ENCODE assay signal across 9 cellular contexts in the genomic region with DNA sequence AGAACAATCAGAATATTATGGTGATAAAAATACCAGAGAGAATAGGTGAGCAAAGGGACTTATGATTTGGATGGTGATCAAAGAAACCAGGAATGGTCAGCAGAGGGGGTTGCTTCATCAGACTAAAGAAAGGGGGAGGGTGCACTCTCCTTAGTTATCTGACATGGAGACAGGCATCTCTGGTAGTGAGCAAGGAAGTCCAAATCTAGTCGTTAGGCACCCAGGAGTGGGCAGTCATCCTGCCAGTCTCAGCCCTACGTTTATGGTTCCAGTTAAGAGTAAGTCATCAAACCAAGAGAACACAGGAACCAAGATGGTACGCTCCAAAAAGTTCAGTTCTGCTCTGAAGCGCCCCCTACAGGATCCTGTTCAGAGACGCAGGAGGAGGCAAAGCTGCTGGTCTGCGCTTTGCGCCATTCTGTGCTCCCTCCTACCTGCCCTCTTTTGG. TPM values are rescaled to one million over a fixed set of nuclear protein-coding genes. Genes with fewer than 3 reads are reported as not detected.
DNase-seq lines count a peak whose midpoint lies in the region; ATAC-seq, FAIRE-seq and TF ChIP-seq lines count a peak whose summit lies in the region.
"Had no signal": no experiment of that assay in that cellular context is flagged by ENCODE, and none has a peak within 500 bp of the region (broad histone marks: within the 10 kb centered on the region; RNA-seq: fewer than 3 reads in every experiment).

No MANE protein-coding gene starts in this region.

- no peak for ATAC-seq in HG03159 (IDR thresholded peaks at IDR 0.05; ENCODE audit: unreplicated experiment)
- ATAC-seq in HG03135 (IDR thresholded peaks at IDR 0.05; ENCODE audit: unreplicated experiment) = no peak
- ATAC-seq in HG03565 (IDR thresholded peaks at IDR 0.05; ENCODE audit: unreplicated experiment) = no peak
- ATAC-seq in GM21423 (IDR thresholded peaks at IDR 0.05; ENCODE audit: unreplicated experiment) = no peak

- H3K9me3 ChIP-seq in Loucy (ENCODE audit: insufficient read depth, low read depth, low read length) (no peaks in the 10 kb centered on the region), endothelial cell of umbilical vein (replicated peaks; ENCODE audit: control insufficient read depth, insufficient read depth, low read length) (no peaks in the 10 kb centered on the region)

- no peaks in the 10 kb centered on the region for H4K20me1 ChIP-seq in Loucy (ENCODE audit: insufficient read depth, low read length, poor library complexity, severe bottlenecking)
- H4K20me1 ChIP-seq in endothelial cell of umbilical vein (replicated peaks; ENCODE audit: control insufficient read depth, extremely low read depth, insufficient read depth, low read length) = no peaks in the 10 kb centered on the region

- H3K36me3 ChIP-seq in Loucy (ENCODE audit: insufficient read depth, low read length) (no peaks in the 10 kb centered on the region), endothelial cell of umbilical vein (ENCODE audit: control insufficient read depth in 2 of 2, extremely low read depth in 1 of 2, insufficient read depth in 2 of 2, low read length in 2 of 2) (no peaks in the 10 kb centered on the region)

- DNase-seq in stimulated activated CD4-positive, alpha-beta T cell treated with anti-CD3 and anti-CD28 coated beads, Interleukin-1b, Interleukin-23, amount 100 ng/mL, for 48 hours = peak; percentile 27
- DNase-seq in stimulated activated CD4-positive, alpha-beta T cell treated with anti-CD3 and anti-CD28 coated beads, Interleukin-4, amount 100 ng/mL, for 1 hour = no peak
- peak; percentile 11 for DNase-seq in endothelial cell of umbilical vein (ENCODE audit: low read depth, low spot score)
- DNase-seq: activated naive CD4-positive, alpha-beta T cell had no signal

- POLR2A ChIA-PET in endothelial cell of umbilical vein (lab: Charles Lee) = no interaction called here

- BruUV-seq in endothelial cell of umbilical vein (replicated peaks; lab: Mats Ljungman, UMichigan) = no TSS peak

- no peaks in the 10 kb centered on the region for H3K9me1 ChIP-seq in endothelial cell of umbilical vein (replicated peaks; ENCODE audit: control insufficient read depth, extremely low read depth, insufficient read depth, low read length)

- TF ChIP-seq POLR2A in endothelial cell of umbilical vein (IDR thresholded peaks at IDR 0.05; ENCODE audit: low read depth, low read length) = no peak

- peak; percentile 63 for TF ChIP-seq CTCF in Loucy (conservative IDR thresholded peaks at IDR 0.05; ENCODE audit: low read length)
- TF ChIP-seq CTCF in endothelial cell of umbilical vein (IDR thresholded peaks at IDR 0.05; ENCODE audit: extremely low read depth in 1 of 2, insufficient read depth in 1 of 2, low read depth in 1 of 2, low read length in 2 of 2) = peak; percentile 34 to 36

- CTCF ChIA-PET in endothelial cell of umbilical vein (lab: Charles Lee) = interaction anchor here (1.4 kb wide), 1 partner anchor 83 kb away, joined by 4 read pairs; no protein-coding TSS in a partner anchor

- H3K4me1 ChIP-seq in Loucy (ENCODE audit: insufficient read depth, low read length, poor library complexity, severe bottlenecking) (no peaks in the 10 kb centered on the region), endothelial cell of umbilical vein (ENCODE audit: control insufficient read depth, extremely low read depth, insufficient read depth, low read length) (peaks cover 5% of the 10 kb centered on the region)

- H3K9ac ChIP-seq in Loucy (ENCODE audit: low read depth, low read length, poor library complexity, severe bottlenecking) (no peak overlapping the region), endothelial cell of umbilical vein (replicated peaks; ENCODE audit: extremely low read depth, insufficient read depth, low read length) (no peak overlapping the region)

- H3K79me2 ChIP-seq in Loucy (ENCODE audit: insufficient read depth, low read length) = no peaks in the 10 kb centered on the region
- H3K79me2 ChIP-seq in endothelial cell of umbilical vein (ENCODE audit: control insufficient read depth, insufficient read depth, low read length) = no peaks in the 10 kb centered on the region

- H3K27ac ChIP-seq in endothelial cell of umbilical vein (ENCODE audit: insufficient read depth, low read depth, low read length) = no peak overlapping the region

- no peaks in the 10 kb centered on the region for H3K9me2 ChIP-seq in Loucy (replicated peaks; ENCODE audit: low read depth, low read length)

- H3K4me2 ChIP-seq in Loucy (ENCODE audit: low read depth, low read length, poor library complexity, severe bottlenecking) = no peak overlapping the region
- no peak overlapping the region for H3K4me2 ChIP-seq in endothelial cell of umbilical vein (ENCODE audit: insufficient read depth, low read length)

- H3K27me3 ChIP-seq in Loucy (ENCODE audit: insufficient read depth, low read length, poor library complexity, severe bottlenecking) (peaks cover 6% of the 10 kb centered on the region), endothelial cell of umbilical vein (ENCODE audit: control insufficient read depth in 2 of 2, insufficient read depth in 2 of 2, low read length in 2 of 2) (peaks cover 21 to 29% of the 10 kb centered on the region in 2 experiments)

- FAIRE-seq in endothelial cell of umbilical vein (lab: Jason Lieb, UNC) = no peak

- H3F3A ChIP-seq in Loucy (ENCODE audit: low read depth) = no peaks in the 10 kb centered on the region

- intact Hi-C loops in endothelial cell of umbilical vein (cut with micrococcal nuclease) = no loop called here

- dilution Hi-C loops in endothelial cell of umbilical vein (cut with MboI; ENCODE audit: extremely low pct_ligation_motif_present, low sequenced_read_pairs) = no loop called here

- H2AFZ ChIP-seq in Loucy (ENCODE audit: low read length) (no peak overlapping the region), endothelial cell of umbilical vein (ENCODE audit: low read depth, low read length) (no peak overlapping the region)

- H3K4me3 ChIP-seq in Loucy (ENCODE audit: low read length, poor library complexity, severe bottlenecking) = no peak overlapping the region
- H3K4me3 ChIP-seq in endothelial cell of umbilical vein (replicated peaks in 1 of 3; ENCODE audit: insufficient read depth in 1 of 3, low read depth in 1 of 3, low read length in 3 of 3) = no peak overlapping the region

TF ChIP-seq in endothelial cell of umbilical vein, 7 proteins besides CTCF, POLR2A, EP300 and RAD21:
- TF ChIP-seq FOS (IDR thresholded peaks at IDR 0.05; ENCODE audit: borderline replicate concordance, insufficient read depth, low read length) (no peak), POLR2AphosphoS5 (IDR thresholded peaks at IDR 0.05; ENCODE audit: insufficient read depth, low read depth, low read length) (no peak), GATA2 (IDR thresholded peaks at IDR 0.05; ENCODE audit: insufficient read depth, insufficient read length, low read depth, low read length) (no peak)

RNA-seq across cellular contexts. Expression of a gene that starts 28.6 kb away (rescaled TPM):
- 104 and 105 TPM in 2 replicates for total RNA-seq in endothelial cell of umbilical vein
- 32.1 and 47.8 TPM in 2 replicates for polyA plus RNA-seq in endothelial cell of umbilical vein
- polyA plus RNA-seq in endothelial cell of umbilical vein (2011; cell fraction: cytosol; rRNA removed) = 82.4 and 90.7 TPM in 2 replicates
- 71.7 and 74.9 TPM in 2 replicates for polyA plus RNA-seq in endothelial cell of umbilical vein (2011; cell fraction: nucleus; rRNA removed)
- polyA plus RNA-seq in endothelial cell of umbilical vein (2012) = 95.8 and 145 TPM in 2 replicates
- polyA minus RNA-seq in endothelial cell of umbilical vein = 37.6 and 43.6 TPM in 2 replicates
- polyA minus RNA-seq in endothelial cell of umbilical vein (2011; cell fraction: cytosol; rRNA and poly(A)+ RNA removed) = 43.0 TPM
- 28.8 and 32.4 TPM in 2 replicates for polyA minus RNA-seq in endothelial cell of umbilical vein (2011; cell fraction: nucleus; rRNA and poly(A)+ RNA removed)

RNA-seq across cellular contexts. Expression of a gene that starts 28.7 kb away (rescaled TPM):
- total RNA-seq in endothelial cell of umbilical vein = 0.28 and 0.88 TPM in 2 replicates
- 0.83 and 0.91 TPM in 2 replicates for polyA plus RNA-seq in endothelial cell of umbilical vein
- 0.62 and 1.0 TPM in 2 replicates for polyA plus RNA-seq in endothelial cell of umbilical vein (2011; cell fraction: cytosol; rRNA removed)
- 5.5 and 6.1 TPM in 2 replicates for polyA plus RNA-seq in endothelial cell of umbilical vein (2011; cell fraction: nucleus; rRNA removed)
- polyA plus RNA-seq in endothelial cell of umbilical vein (2012) = 0.54 and 0.68 TPM in 2 replicates
- 0.62 and 0.68 TPM in 2 replicates for polyA minus RNA-seq in endothelial cell of umbilical vein
- 0.41 TPM for polyA minus RNA-seq in endothelial cell of umbilical vein (2011; cell fraction: cytosol; rRNA and poly(A)+ RNA removed)
- polyA minus RNA-seq in endothelial cell of umbilical vein (2011; cell fraction: nucleus; rRNA and poly(A)+ RNA removed) = 0.72 and 0.87 TPM in 2 replicates
